In genomic region chr1:108746382-108747127, GRCh38 we compare ENCODE assay signal across 8 cellular contexts. TPM values are rescaled to one million over a fixed set of nuclear protein-coding genes. Genes with fewer than 3 reads are reported as not detected.
DNase-seq lines count a peak whose midpoint lies in the region; ATAC-seq, FAIRE-seq and TF ChIP-seq lines count a peak whose summit lies in the region.

TSS of gene STXBP3 (plus strand) at chr1:108746674. CDS start at chr1:108746738, 64 bp downstream.

- no peaks in the 10 kb centered on the region for H3K9me3 ChIP-seq in BE2C

- H3K36me3 ChIP-seq in BE2C: no peaks in the 10 kb centered on the region

- TF ChIP-seq CTCF in BE2C (IDR thresholded peaks at IDR 0.05; ENCODE audit: low read depth, low read length): peak; percentile 95

- H3K4me1 ChIP-seq in BE2C: no peaks in the 10 kb centered on the region

- FAIRE-seq in colon (lab: Jason Lieb, UNC): peak; percentile 14

- peak within 1 kb of the TSS; percentile 95 for H3K27ac ChIP-seq in layer of hippocampus (ENCODE audit: low read depth, low read length)

- H3K27me3 ChIP-seq in BE2C (no peaks in the 10 kb centered on the region), layer of hippocampus (ENCODE audit: control insufficient read depth, insufficient read depth, low read length) (no peaks in the 10 kb centered on the region)

- H3K4me3 ChIP-seq in BE2C (ENCODE audit: low read depth, low read length): peak within 1 kb of the TSS; percentile 80

- peak; percentile 95 for TF ChIP-seq POLR2A in GM19193 (IDR thresholded peaks at IDR 0.05; ENCODE audit: extremely low read depth, insufficient read depth, insufficient read length)

- peak; percentile 85 for ATAC-seq in HG03442 (IDR thresholded peaks at IDR 0.05; ENCODE audit: unreplicated experiment)

- DNase-seq in BE2C (peak; percentile 100), NCI-H524 (lab: John Stamatoyannopoulos, UW) (peak; percentile 92 to 96)
- peak; percentile 100 for DNase-seq in activated CD4-positive, alpha-beta T cell treated with anti-CD3 and anti-CD28 coated beads for 4 hours
- DNase-seq in stimulated activated CD4-positive, alpha-beta T cell treated with anti-CD3 and anti-CD28 coated beads, Interleukin-1b, Interleukin-23, amount 100 ng/mL, for 48 hours: peak; percentile 100

RNA-seq across cellular contexts. Expression of gene STXBP3, which starts in this region (rescaled TPM):
- 12.1 TPM for polyA plus RNA-seq in BE2C (2012; ENCODE audit: insufficient read depth, insufficient read length, low read depth)

Comparison
In these comparisons a context has a peak if more than half of its experiments do, and no peak if none do; other contexts are left out.
1. Peak in every context shown above with its lines: DNase-seq, ATAC-seq, H3K4me3 ChIP-seq and H3K27ac ChIP-seq.